Comparison of ENCODE assay signal across 24 cellular contexts in the genomic region with DNA sequence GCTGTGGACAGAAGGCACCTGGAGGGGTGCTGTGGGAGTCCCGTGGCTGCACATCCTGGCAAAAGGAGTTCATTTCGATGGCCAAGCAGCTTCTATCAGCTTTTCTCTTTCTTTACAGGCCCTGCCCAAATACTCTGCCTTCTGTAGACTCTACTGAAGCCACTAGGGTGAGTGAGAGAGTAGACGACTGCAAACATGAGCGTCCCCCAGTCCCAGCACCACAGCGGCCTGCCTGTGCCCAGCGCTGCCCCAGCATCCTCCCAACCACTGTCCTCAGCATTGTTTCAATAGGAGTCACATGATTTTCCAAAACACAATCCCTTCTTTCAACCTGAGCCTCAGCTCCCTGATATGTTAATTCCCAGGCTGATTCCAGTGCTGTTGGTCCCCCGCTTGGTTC.
A peak's percentile ranks its signal among the peaks of the same experiment; 100 is the strongest.
DNase-seq lines count a peak whose midpoint lies in the region; ATAC-seq and TF ChIP-seq lines count a peak whose summit lies in the region.
"Had no signal": no experiment of that assay in that cellular context is flagged by ENCODE, and none has a peak within 500 bp of the region (broad histone marks: within the 10 kb centered on the region; RNA-seq: fewer than 3 reads in every experiment).

No MANE protein-coding gene starts in this region.

- H3K9me3 ChIP-seq in endodermal cell (ENCODE audit: control insufficient read depth, low read length) (no peaks in the 10 kb centered on the region), mesenchymal stem cell (ENCODE audit: control insufficient read depth, low read length) (peaks cover 13% of the 10 kb centered on the region)
- H3K9me3 ChIP-seq: esophagus muscularis mucosa had no signal

- no peak overlapping the region for H3K9ac ChIP-seq in endodermal cell (ENCODE audit: extremely low read depth, low read length, poor library complexity, severe bottlenecking)
- no peak overlapping the region for H3K9ac ChIP-seq in mesenchymal stem cell (ENCODE audit: low read length)

- H3K9me3 Mint-ChIP-seq in endodermal cell: no peaks in the 10 kb centered on the region
- H3K9me3 Mint-ChIP-seq in neural crest cell: no peaks in the 10 kb centered on the region
- H3K9me3 Mint-ChIP-seq: activated B cell treated with CpG ODN at 0.5 μM for 24 hours; activated CD8-positive, alpha-beta T cell treated with anti-CD3 and anti-CD28 coated beads for 36 hours; stimulated activated effector memory CD8-positive, alpha-beta T cell treated with anti-CD3 and anti-CD28 coated beads, Interleukin-12 subunit alpha, Interleukin-12 subunit beta, amount 100 ng/mL, for 72 hours had no signal

- TF ChIP-seq CTCF in endodermal cell (conservative IDR thresholded peaks at IDR 0.05) (peak; percentile 68), neural crest cell (conservative IDR thresholded peaks at IDR 0.05) (no peak)

- H2BK15ac ChIP-seq in mesenchymal stem cell (ENCODE audit: low read depth, poor library complexity, severe bottlenecking): no peak overlapping the region

- no peaks in the 10 kb centered on the region for H3K4me1 ChIP-seq in endodermal cell (ENCODE audit: control insufficient read depth, insufficient read depth, low read length)
- no peaks in the 10 kb centered on the region for H3K4me1 ChIP-seq in mesenchymal stem cell (ENCODE audit: control insufficient read depth, insufficient read depth, low read depth, low read length)
- H3K4me1 ChIP-seq: A549, breast epithelium, tibial artery had no signal

- H3K27me3 Mint-ChIP-seq in endodermal cell (ENCODE audit: insufficient read depth) (no peaks in the 10 kb centered on the region), neural crest cell (ENCODE audit: low read depth) (no peaks in the 10 kb centered on the region)
- H3K27me3 Mint-ChIP-seq: activated B cell treated with CpG ODN at 0.5 μM for 24 hours; activated CD8-positive, alpha-beta T cell treated with anti-CD3 and anti-CD28 coated beads for 36 hours had no signal

- H3K4me3 Mint-ChIP-seq in endodermal cell (no peak overlapping the region), neural crest cell (no peak overlapping the region)
- H3K4me3 Mint-ChIP-seq: activated B cell treated with CpG ODN at 0.5 μM for 24 hours; activated CD8-positive, alpha-beta T cell treated with anti-CD3 and anti-CD28 coated beads for 36 hours; activated naive CD8-positive, alpha-beta T cell; activated T-cell treated with anti-CD3 and anti-CD28 coated beads, Interleukin-2, amount 50 U/mL, for 24 hours; CD14-positive monocyte; IgD-negative memory B cell; naive thymus-derived CD4-positive, alpha-beta T cell; stimulated activated effector memory CD8-positive, alpha-beta T cell treated with anti-CD3 and anti-CD28 coated beads, Interleukin-12 subunit alpha, Interleukin-12 subunit beta, amount 100 ng/mL, for 72 hours had no signal

- no peak overlapping the region for H3K14ac ChIP-seq in mesenchymal stem cell (ENCODE audit: low read length in 2 of 2)

- no peak overlapping the region for H4K8ac ChIP-seq in mesenchymal stem cell (ENCODE audit: low read length)

- H3K79me1 ChIP-seq in mesenchymal stem cell (replicated peaks; ENCODE audit: low read length, poor library complexity, severe bottlenecking): peaks cover 11% of the 10 kb centered on the region

- H2BK12ac ChIP-seq in mesenchymal stem cell (ENCODE audit: low read length in 2 of 2): no peak overlapping the region

- H3K18ac ChIP-seq in mesenchymal stem cell (ENCODE audit: low read depth in 1 of 2, low read length in 2 of 2): no peak overlapping the region

- peak in 12 of 14 donors; percentile 19 to 80 (median 46) for DNase-seq in C1 segment of cervical spinal cord (lab: John Stamatoyannopoulos, UW)
- DNase-seq in SK-N-DZ (ENCODE audit: low spot score): peak; percentile 11
- peak; percentile 77 for DNase-seq in endodermal cell
- no peak for DNase-seq in neural crest cell (ENCODE audit: low read depth, low spot score)
- no peak for DNase-seq in NCI-H1436 treated with DMSO at 0.1 percent for 48 hours (lab: John Stamatoyannopoulos, UW)
- no peak for DNase-seq in activated gamma-delta T cell treated with Interleukin-2 at 50 U/mL for 16 hours
- no peak for DNase-seq in mesenchymal stem cell
- DNase-seq: activated B cell treated with CpG ODN at 0.5 μM for 24 hours; activated CD8-positive, alpha-beta T cell treated with anti-CD3 and anti-CD28 coated beads for 36 hours; activated T-cell treated with anti-CD3 and anti-CD28 coated beads, Interleukin-2, amount 50 U/mL, for 24 hours; DMS 273 treated with DMSO at 0.1 percent for 48 hours; naive thymus-derived CD4-positive, alpha-beta T cell; NCI-H1930; T-helper 2 cell; tibial artery had no signal

- no peak overlapping the region for H3K23ac ChIP-seq in mesenchymal stem cell (ENCODE audit: low read length in 2 of 2)

- H3K36me3 ChIP-seq in endodermal cell (ENCODE audit: control insufficient read depth, insufficient read depth, low read length) (no peaks in the 10 kb centered on the region), mesenchymal stem cell (ENCODE audit: control insufficient read depth in 1 of 2, insufficient read depth in 2 of 2, low read depth in 1 of 2, low read length in 2 of 2) (peaks cover 0 to 2% of the 10 kb centered on the region in 2 experiments)
- H3K36me3 ChIP-seq: breast epithelium, esophagus muscularis mucosa, tibial artery had no signal

- H3K27ac ChIP-seq in endodermal cell (ENCODE audit: low read depth, low read length) (no peak overlapping the region), mesenchymal stem cell (ENCODE audit: low read length, poor library complexity, severe bottlenecking) (no peak overlapping the region)
- H3K27ac ChIP-seq: A549, breast epithelium, esophagus muscularis mucosa, tibial artery had no signal

- H2BK5ac ChIP-seq in mesenchymal stem cell (ENCODE audit: low read depth, low read length, poor library complexity, severe bottlenecking): no peak overlapping the region

- H2AFZ ChIP-seq in mesenchymal stem cell (ENCODE audit: low read depth, low read length): no peak overlapping the region

- H3K27me3 ChIP-seq in endodermal cell (ENCODE audit: control insufficient read depth, insufficient read depth, low read length, poor library complexity, severe bottlenecking) (no peaks in the 10 kb centered on the region), mesenchymal stem cell (ENCODE audit: control insufficient read depth in 1 of 2, insufficient read depth in 1 of 2, low read length in 2 of 2) (no peaks in the 10 kb centered on the region)
- H3K27me3 ChIP-seq: breast epithelium, tibial artery had no signal

- no peak overlapping the region for H2AK5ac ChIP-seq in mesenchymal stem cell (ENCODE audit: low read length, severe bottlenecking)

- H3K36me3 Mint-ChIP-seq in endodermal cell (ENCODE audit: low read depth) (no peaks in the 10 kb centered on the region), neural crest cell (ENCODE audit: low read depth) (no peaks in the 10 kb centered on the region)
- H3K36me3 Mint-ChIP-seq: activated naive CD8-positive, alpha-beta T cell; CD14-positive monocyte; IgD-negative memory B cell; naive thymus-derived CD4-positive, alpha-beta T cell; stimulated activated effector memory CD8-positive, alpha-beta T cell treated with anti-CD3 and anti-CD28 coated beads, Interleukin-12 subunit alpha, Interleukin-12 subunit beta, amount 100 ng/mL, for 72 hours had no signal

- H3K27ac Mint-ChIP-seq in endodermal cell (no peak overlapping the region), neural crest cell (ENCODE audit: unreplicated experiment) (peak overlapping the region; percentile 13)
- H3K27ac Mint-ChIP-seq: activated B cell treated with CpG ODN at 0.5 μM for 24 hours; activated CD8-positive, alpha-beta T cell treated with anti-CD3 and anti-CD28 coated beads for 36 hours; activated naive CD8-positive, alpha-beta T cell; activated T-cell treated with anti-CD3 and anti-CD28 coated beads, Interleukin-2, amount 50 U/mL, for 24 hours; CD14-positive monocyte; IgD-negative memory B cell; naive thymus-derived CD4-positive, alpha-beta T cell; stimulated activated effector memory CD8-positive, alpha-beta T cell treated with anti-CD3 and anti-CD28 coated beads, Interleukin-12 subunit alpha, Interleukin-12 subunit beta, amount 100 ng/mL, for 72 hours had no signal

- no peak overlapping the region for H3K4ac ChIP-seq in mesenchymal stem cell (ENCODE audit: low read depth in 1 of 2, low read length in 2 of 2)

- H2BK120ac ChIP-seq in mesenchymal stem cell (ENCODE audit: low read depth, low read length): no peak overlapping the region

- H3K4me1 Mint-ChIP-seq in endodermal cell (peaks cover 12% of the 10 kb centered on the region), neural crest cell (peaks cover 18% of the 10 kb centered on the region)
- H3K4me1 Mint-ChIP-seq: activated B cell treated with CpG ODN at 0.5 μM for 24 hours; IgD-negative memory B cell; stimulated activated effector memory CD8-positive, alpha-beta T cell treated with anti-CD3 and anti-CD28 coated beads, Interleukin-12 subunit alpha, Interleukin-12 subunit beta, amount 100 ng/mL, for 72 hours had no signal

- H3K4me3 ChIP-seq in endodermal cell (ENCODE audit: low read length) (no peak overlapping the region), mesenchymal stem cell (ENCODE audit: insufficient read depth in 1 of 2, low read depth in 1 of 2, low read length in 2 of 2) (no peak overlapping the region)
- H3K4me3 ChIP-seq: A549, breast epithelium, esophagus muscularis mucosa, lung, tibial artery had no signal

- 42 to 45% methylated on average over 3 to 7 of the region's 7 CpGs for WGBS in endodermal cell (ENCODE audit: insufficient coverage in 1 of 2, insufficient read length in 1 of 2), 2 experiments
- WGBS in mesenchymal stem cell: 35% methylated on average over 6 of the region's 7 CpGs

- H3K4me2 ChIP-seq in mesenchymal stem cell (ENCODE audit: low read length, poor library complexity, severe bottlenecking): no peak overlapping the region
- H3K4me2 ChIP-seq: A549 had no signal

- no peak overlapping the region for H4K91ac ChIP-seq in mesenchymal stem cell (ENCODE audit: low read length)

- no peak for ATAC-seq in GM19395 (IDR thresholded peaks at IDR 0.05; ENCODE audit: unreplicated experiment)
- ATAC-seq: activated CD8-positive, alpha-beta T cell treated with anti-CD3 and anti-CD28 coated beads for 36 hours; naive thymus-derived CD4-positive, alpha-beta T cell; stimulated activated effector memory CD8-positive, alpha-beta T cell treated with anti-CD3 and anti-CD28 coated beads, Interleukin-12 subunit alpha, Interleukin-12 subunit beta, amount 100 ng/mL, for 72 hours had no signal

Comparison
In these comparisons a context has a peak if more than half of its experiments do, and no peak if none do; other contexts are left out.
1. DNase-seq: peak in C1 segment of cervical spinal cord (12 of 14), SK-N-DZ (single experiment) and endodermal cell (single experiment); none in neural crest cell (single experiment), NCI-H1436 treated with DMSO at 0.1 percent for 48 hours (single experiment), activated gamma-delta T cell treated with Interleukin-2 at 50 U/mL for 16 hours (single experiment) and mesenchymal stem cell (single experiment).